ENCODE assay signal across 1 cellular context in the genomic region with DNA sequence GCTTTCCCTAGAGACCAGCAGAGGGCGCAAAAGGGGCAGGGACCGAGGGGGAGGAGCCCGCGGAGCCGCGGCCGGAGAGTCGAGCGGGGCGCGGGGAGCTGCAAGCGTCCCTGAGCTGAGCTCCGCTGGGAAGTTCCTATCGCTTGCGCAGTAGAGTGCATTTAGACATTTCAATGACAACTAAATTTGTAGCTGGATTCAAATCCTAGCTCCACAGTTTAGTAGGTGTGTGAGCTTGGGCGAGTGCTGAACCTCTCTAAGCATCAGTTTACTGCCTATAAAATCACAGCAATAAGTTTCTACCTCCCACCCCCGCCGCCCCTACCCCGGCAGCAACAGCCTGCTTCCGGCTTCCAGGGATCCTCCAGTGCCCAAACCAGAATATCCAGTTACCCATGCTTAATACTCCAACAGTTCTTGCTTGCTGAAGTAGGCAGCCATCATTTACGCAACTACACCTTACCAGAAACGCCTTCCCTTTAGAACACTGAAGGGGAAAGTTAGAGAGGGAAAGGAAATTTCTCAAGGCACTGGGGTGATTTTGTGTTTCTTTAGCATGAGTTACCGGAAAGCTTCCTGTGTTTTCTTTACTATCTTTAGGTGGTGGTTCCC.
A peak's percentile ranks its signal among the peaks of the same experiment; 100 is the strongest.
TF ChIP-seq lines count a peak whose summit lies in the region.

No MANE protein-coding gene starts in this region.

TF ChIP-seq in HEK293, 187 proteins besides CTCF, POLR2A, EP300 and RAD21 (continued from another document and continues in another):
- TF ChIP-seq, protein P1, sequence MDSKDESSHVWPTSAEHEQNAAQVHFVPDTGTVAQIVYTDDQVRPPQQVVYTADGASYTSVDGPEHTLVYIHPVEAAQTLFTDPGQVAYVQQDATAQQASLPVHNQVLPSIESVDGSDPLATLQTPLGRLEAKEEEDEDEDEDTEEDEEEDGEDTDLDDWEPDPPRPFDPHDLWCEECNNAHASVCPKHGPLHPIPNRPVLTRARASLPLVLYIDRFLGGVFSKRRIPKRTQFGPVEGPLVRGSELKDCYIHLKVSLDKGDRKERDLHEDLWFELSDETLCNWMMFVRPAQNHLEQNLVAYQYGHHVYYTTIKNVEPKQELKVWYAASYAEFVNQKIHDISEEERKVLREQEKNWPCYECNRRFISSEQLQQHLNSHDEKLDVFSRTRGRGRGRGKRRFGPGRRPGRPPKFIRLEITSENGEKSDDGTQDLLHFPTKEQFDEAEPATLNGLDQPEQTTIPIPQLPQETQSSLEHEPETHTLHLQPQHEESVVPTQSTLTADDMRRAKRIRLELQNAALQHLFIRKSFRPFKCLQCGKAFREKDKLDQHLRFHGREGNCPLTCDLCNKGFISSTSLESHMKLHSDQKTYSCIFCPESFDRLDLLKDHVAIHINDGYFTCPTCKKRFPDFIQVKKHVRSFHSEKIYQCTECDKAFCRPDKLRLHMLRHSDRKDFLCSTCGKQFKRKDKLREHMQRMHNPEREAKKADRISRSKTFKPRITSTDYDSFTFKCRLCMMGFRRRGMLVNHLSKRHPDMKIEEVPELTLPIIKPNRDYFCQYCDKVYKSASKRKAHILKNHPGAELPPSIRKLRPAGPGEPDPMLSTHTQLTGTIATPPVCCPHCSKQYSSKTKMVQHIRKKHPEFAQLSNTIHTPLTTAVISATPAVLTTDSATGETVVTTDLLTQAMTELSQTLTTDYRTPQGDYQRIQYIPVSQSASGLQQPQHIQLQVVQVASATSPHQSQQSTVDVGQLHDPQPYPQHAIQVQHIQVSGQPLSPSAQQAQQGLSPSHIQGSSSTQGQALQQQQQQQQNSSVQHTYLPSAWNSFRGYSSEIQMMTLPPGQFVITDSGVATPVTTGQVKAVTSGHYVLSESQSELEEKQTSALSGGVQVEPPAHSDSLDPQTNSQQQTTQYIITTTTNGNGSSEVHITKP (tag by site-specific recombination; IDR thresholded peaks at IDR 0.05), result peak; percentile 82
- 0 out of 2 replicates have a peak, but pooled peaks have one; percentile 60 for TF ChIP-seq ZNF600 (tag by site-specific recombination; IDR thresholded peaks at IDR 0.05)
- peak; percentile 10; the same call in 1 of the 2 replicates for TF ChIP-seq IKZF3 (tag by site-specific recombination; IDR thresholded peaks at IDR 0.05)
- TF ChIP-seq ZXDB (tag by site-specific recombination; IDR thresholded peaks at IDR 0.05), result peak; percentile 48; the same call in 1 of the 2 replicates
- peak; percentile 87 for TF ChIP-seq ZBTB48 (tag by site-specific recombination; IDR thresholded peaks at IDR 0.05)
- TF ChIP-seq, protein P2, sequence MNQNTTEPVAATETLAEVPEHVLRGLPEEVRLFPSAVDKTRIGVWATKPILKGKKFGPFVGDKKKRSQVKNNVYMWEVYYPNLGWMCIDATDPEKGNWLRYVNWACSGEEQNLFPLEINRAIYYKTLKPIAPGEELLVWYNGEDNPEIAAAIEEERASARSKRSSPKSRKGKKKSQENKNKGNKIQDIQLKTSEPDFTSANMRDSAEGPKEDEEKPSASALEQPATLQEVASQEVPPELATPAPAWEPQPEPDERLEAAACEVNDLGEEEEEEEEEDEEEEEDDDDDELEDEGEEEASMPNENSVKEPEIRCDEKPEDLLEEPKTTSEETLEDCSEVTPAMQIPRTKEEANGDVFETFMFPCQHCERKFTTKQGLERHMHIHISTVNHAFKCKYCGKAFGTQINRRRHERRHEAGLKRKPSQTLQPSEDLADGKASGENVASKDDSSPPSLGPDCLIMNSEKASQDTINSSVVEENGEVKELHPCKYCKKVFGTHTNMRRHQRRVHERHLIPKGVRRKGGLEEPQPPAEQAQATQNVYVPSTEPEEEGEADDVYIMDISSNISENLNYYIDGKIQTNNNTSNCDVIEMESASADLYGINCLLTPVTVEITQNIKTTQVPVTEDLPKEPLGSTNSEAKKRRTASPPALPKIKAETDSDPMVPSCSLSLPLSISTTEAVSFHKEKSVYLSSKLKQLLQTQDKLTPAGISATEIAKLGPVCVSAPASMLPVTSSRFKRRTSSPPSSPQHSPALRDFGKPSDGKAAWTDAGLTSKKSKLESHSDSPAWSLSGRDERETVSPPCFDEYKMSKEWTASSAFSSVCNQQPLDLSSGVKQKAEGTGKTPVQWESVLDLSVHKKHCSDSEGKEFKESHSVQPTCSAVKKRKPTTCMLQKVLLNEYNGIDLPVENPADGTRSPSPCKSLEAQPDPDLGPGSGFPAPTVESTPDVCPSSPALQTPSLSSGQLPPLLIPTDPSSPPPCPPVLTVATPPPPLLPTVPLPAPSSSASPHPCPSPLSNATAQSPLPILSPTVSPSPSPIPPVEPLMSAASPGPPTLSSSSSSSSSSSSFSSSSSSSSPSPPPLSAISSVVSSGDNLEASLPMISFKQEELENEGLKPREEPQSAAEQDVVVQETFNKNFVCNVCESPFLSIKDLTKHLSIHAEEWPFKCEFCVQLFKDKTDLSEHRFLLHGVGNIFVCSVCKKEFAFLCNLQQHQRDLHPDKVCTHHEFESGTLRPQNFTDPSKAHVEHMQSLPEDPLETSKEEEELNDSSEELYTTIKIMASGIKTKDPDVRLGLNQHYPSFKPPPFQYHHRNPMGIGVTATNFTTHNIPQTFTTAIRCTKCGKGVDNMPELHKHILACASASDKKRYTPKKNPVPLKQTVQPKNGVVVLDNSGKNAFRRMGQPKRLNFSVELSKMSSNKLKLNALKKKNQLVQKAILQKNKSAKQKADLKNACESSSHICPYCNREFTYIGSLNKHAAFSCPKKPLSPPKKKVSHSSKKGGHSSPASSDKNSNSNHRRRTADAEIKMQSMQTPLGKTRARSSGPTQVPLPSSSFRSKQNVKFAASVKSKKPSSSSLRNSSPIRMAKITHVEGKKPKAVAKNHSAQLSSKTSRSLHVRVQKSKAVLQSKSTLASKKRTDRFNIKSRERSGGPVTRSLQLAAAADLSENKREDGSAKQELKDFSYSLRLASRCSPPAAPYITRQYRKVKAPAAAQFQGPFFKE (tag by site-specific recombination; IDR thresholded peaks at IDR 0.05; ENCODE audit: borderline replicate concordance), result no peak
- TF ChIP-seq, protein P3, sequence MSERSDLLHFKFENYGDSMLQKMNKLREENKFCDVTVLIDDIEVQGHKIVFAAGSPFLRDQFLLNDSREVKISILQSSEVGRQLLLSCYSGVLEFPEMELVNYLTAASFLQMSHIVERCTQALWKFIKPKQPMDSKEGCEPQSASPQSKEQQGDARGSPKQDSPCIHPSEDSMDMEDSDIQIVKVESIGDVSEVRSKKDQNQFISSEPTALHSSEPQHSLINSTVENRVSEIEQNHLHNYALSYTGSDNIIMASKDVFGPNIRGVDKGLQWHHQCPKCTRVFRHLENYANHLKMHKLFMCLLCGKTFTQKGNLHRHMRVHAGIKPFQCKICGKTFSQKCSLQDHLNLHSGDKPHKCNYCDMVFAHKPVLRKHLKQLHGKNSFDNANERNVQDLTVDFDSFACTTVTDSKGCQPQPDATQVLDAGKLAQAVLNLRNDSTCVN (tag by site-specific recombination; optimal IDR thresholded peaks at IDR 0.05), result peak; percentile 79
- peak; percentile 10; the same call in 1 of the 2 replicates for TF ChIP-seq ZNF2 (tag by site-specific recombination; IDR thresholded peaks at IDR 0.05)
- TF ChIP-seq SALL2 (tag by site-specific recombination; IDR thresholded peaks at IDR 0.05; ENCODE audit: borderline replicate concordance), result no peak
- TF ChIP-seq, protein P4, sequence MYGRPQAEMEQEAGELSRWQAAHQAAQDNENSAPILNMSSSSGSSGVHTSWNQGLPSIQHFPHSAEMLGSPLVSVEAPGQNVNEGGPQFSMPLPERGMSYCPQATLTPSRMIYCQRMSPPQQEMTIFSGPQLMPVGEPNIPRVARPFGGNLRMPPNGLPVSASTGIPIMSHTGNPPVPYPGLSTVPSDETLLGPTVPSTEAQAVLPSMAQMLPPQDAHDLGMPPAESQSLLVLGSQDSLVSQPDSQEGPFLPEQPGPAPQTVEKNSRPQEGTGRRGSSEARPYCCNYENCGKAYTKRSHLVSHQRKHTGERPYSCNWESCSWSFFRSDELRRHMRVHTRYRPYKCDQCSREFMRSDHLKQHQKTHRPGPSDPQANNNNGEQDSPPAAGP (tag by site-specific recombination; IDR thresholded peaks at IDR 0.05), result no peak; the same call in 1 of the 2 replicates
- TF ChIP-seq ZNF16 (tag by site-specific recombination; IDR thresholded peaks at IDR 0.05; ENCODE audit: low read depth), result no peak
- TF ChIP-seq, protein P5, sequence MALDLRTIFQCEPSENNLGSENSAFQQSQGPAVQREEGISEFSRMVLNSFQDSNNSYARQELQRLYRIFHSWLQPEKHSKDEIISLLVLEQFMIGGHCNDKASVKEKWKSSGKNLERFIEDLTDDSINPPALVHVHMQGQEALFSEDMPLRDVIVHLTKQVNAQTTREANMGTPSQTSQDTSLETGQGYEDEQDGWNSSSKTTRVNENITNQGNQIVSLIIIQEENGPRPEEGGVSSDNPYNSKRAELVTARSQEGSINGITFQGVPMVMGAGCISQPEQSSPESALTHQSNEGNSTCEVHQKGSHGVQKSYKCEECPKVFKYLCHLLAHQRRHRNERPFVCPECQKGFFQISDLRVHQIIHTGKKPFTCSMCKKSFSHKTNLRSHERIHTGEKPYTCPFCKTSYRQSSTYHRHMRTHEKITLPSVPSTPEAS (tag by site-specific recombination; IDR thresholded peaks at IDR 0.05), result no peak
- no peak for TF ChIP-seq ZNF426 (tag by site-specific recombination; IDR thresholded peaks at IDR 0.05)
- TF ChIP-seq, protein P6, sequence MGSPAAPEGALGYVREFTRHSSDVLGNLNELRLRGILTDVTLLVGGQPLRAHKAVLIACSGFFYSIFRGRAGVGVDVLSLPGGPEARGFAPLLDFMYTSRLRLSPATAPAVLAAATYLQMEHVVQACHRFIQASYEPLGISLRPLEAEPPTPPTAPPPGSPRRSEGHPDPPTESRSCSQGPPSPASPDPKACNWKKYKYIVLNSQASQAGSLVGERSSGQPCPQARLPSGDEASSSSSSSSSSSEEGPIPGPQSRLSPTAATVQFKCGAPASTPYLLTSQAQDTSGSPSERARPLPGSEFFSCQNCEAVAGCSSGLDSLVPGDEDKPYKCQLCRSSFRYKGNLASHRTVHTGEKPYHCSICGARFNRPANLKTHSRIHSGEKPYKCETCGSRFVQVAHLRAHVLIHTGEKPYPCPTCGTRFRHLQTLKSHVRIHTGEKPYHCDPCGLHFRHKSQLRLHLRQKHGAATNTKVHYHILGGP (tag by site-specific recombination; IDR thresholded peaks at IDR 0.05), result no peak
- no peak for TF ChIP-seq ZNF169 (tag by site-specific recombination; IDR thresholded peaks at IDR 0.05)
- TF ChIP-seq ZNF341 (tag by site-specific recombination; IDR thresholded peaks at IDR 0.05; ENCODE audit: low read depth), result peak; percentile 78
- peak; percentile 71 for TF ChIP-seq ZNF184 (tag by site-specific recombination; IDR thresholded peaks at IDR 0.05)
- TF ChIP-seq GLIS2 (tag by site-specific recombination; IDR thresholded peaks at IDR 0.05), result no peak
- TF ChIP-seq ZNF701 (tag by site-specific recombination; IDR thresholded peaks at IDR 0.05), result no peak
- TF ChIP-seq PRDM1 (tag by site-specific recombination; IDR thresholded peaks at IDR 0.05), result peak; percentile 96
- TF ChIP-seq, protein P7, sequence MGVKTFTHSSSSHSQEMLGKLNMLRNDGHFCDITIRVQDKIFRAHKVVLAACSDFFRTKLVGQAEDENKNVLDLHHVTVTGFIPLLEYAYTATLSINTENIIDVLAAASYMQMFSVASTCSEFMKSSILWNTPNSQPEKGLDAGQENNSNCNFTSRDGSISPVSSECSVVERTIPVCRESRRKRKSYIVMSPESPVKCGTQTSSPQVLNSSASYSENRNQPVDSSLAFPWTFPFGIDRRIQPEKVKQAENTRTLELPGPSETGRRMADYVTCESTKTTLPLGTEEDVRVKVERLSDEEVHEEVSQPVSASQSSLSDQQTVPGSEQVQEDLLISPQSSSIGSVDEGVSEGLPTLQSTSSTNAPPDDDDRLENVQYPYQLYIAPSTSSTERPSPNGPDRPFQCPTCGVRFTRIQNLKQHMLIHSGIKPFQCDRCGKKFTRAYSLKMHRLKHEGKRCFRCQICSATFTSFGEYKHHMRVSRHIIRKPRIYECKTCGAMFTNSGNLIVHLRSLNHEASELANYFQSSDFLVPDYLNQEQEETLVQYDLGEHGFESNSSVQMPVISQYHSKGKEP (tag by site-specific recombination; IDR thresholded peaks at IDR 0.05), result peak; percentile 58; the same call in 1 of the 2 replicates
- TF ChIP-seq SP3 (tag by site-specific recombination; IDR thresholded peaks at IDR 0.05), result peak; percentile 79
- 0 out of 2 replicates have a peak, but pooled peaks have one; percentile 32 for TF ChIP-seq YY1 (tag by site-specific recombination; IDR thresholded peaks at IDR 0.05)
- no peak for TF ChIP-seq ZBTB21 (tag by site-specific recombination; IDR thresholded peaks at IDR 0.05)
- TF ChIP-seq ZNF174 (tag by site-specific recombination; IDR thresholded peaks at IDR 0.05), result no peak
- TF ChIP-seq, protein P8, sequence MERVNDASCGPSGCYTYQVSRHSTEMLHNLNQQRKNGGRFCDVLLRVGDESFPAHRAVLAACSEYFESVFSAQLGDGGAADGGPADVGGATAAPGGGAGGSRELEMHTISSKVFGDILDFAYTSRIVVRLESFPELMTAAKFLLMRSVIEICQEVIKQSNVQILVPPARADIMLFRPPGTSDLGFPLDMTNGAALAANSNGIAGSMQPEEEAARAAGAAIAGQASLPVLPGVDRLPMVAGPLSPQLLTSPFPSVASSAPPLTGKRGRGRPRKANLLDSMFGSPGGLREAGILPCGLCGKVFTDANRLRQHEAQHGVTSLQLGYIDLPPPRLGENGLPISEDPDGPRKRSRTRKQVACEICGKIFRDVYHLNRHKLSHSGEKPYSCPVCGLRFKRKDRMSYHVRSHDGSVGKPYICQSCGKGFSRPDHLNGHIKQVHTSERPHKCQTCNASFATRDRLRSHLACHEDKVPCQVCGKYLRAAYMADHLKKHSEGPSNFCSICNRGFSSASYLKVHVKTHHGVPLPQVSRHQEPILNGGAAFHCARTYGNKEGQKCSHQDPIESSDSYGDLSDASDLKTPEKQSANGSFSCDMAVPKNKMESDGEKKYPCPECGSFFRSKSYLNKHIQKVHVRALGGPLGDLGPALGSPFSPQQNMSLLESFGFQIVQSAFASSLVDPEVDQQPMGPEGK (tag by site-specific recombination; IDR thresholded peaks at IDR 0.05), result peak; percentile 88
- TF ChIP-seq HOXA7 (CRISPR knock-in tag; IDR thresholded peaks at IDR 0.05; ENCODE audit: borderline replicate concordance), result no peak
- TF ChIP-seq ZNF140 (tag by site-specific recombination; IDR thresholded peaks at IDR 0.05), result no peak
- TF ChIP-seq, protein P9, sequence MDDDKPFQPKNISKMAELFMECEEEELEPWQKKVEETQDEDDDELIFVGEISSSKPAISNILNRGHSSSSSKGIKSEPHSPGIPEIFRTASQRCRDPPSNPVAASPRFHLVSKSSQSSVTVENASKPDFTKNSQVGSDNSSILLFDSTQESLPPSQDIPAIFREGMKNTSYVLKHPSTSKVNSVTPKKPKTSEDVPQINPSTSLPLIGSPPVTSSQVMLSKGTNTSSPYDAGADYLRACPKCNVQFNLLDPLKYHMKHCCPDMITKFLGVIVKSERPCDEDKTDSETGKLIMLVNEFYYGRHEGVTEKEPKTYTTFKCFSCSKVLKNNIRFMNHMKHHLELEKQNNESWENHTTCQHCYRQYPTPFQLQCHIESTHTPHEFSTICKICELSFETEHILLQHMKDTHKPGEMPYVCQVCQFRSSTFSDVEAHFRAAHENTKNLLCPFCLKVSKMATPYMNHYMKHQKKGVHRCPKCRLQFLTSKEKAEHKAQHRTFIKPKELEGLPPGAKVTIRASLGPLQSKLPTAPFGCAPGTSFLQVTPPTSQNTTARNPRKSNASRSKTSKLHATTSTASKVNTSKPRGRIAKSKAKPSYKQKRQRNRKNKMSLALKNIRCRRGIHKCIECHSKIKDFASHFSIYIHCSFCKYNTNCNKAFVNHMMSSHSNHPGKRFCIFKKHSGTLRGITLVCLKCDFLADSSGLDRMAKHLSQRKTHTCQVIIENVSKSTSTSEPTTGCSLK (tag by site-specific recombination; IDR thresholded peaks at IDR 0.05), result no peak
- no peak for TF ChIP-seq ZNF211 (tag by site-specific recombination; IDR thresholded peaks at IDR 0.05; ENCODE audit: low read depth)
- peak; percentile 90 for TF ChIP-seq SCRT2 (tag by site-specific recombination; IDR thresholded peaks at IDR 0.05)
- no peak for TF ChIP-seq ZSCAN16 (tag by site-specific recombination; IDR thresholded peaks at IDR 0.05)
- TF ChIP-seq ZBTB17 (tag by site-specific recombination; IDR thresholded peaks at IDR 0.05), result peak; percentile 99
